ENCODE assay signal across 1 cellular context in genomic region chr2:140791802-140792201, GRCh38.
A peak's percentile ranks its signal among the peaks of the same experiment; 100 is the strongest.
TF ChIP-seq lines count a peak whose summit lies in the region.

No MANE protein-coding gene starts in this region.

TF ChIP-seq in A549, 52 proteins besides CTCF, POLR2A, EP300 and RAD21 (continued from another document):
- no peak for TF ChIP-seq FOSL2 (IDR thresholded peaks at IDR 0.05)
- TF ChIP-seq FOSL2 (CRISPR knock-in tag; IDR thresholded peaks at IDR 0.05): peak; percentile 24; the same call in 1 of the 2 replicates
